26 cellular contexts compared by ENCODE assay signal in the genomic region with DNA sequence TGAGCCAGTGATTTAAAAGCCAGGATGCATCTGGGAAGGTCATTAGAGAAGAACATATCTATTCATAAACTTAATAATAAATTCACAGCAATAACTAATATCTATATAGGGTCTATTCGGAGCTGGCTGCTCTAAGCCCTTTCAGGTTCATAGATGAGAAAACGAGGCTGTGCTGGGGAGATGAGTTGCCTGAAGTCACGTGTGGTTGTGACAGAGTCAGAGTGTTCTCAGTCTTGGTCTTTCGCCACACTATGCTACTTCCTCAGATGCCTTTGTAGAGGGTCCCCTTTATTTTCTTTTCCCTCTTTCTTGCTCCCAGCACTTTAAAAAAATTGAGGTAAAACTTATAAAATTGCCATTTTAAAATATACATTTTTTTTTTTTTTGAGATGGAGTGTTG. TPM values are rescaled to one million over a fixed set of nuclear protein-coding genes. Genes with fewer than 3 reads are reported as not detected.
"Had no signal": no experiment of that assay in that cellular context is flagged by ENCODE, and none has a peak within 500 bp of the region (broad histone marks: within the 10 kb centered on the region; RNA-seq: fewer than 3 reads in every experiment).

No MANE protein-coding gene starts in this region.

- DNase-seq: activated T-cell treated with anti-CD3 and anti-CD28 coated beads, Interleukin-2, amount 50 U/mL, for 24 hours; adrenal gland; brain microvascular endothelial cell; caudate nucleus; dermis blood vessel endothelial cell; effector CD8-positive, alpha-beta T cell; erythroblast; foreskin fibroblast; heart right ventricle; kidney glomerular epithelial cell; left lung; nephron progenitor cell; nucleus accumbens; right lobe of liver; stimulated activated CD4-positive, alpha-beta T cell treated with anti-CD3 and anti-CD28 coated beads, Interleukin-1b, Interleukin-23, amount 100 ng/mL, for 48 hours; stimulated activated naive CD8-positive, alpha-beta T cell treated with anti-CD3 and anti-CD28 coated beads, Interleukin-15, amount 100 ng/mL, for 72 hours; T-helper 9 cell; tibial artery had no signal

- H3K36me3 ChIP-seq: adrenal gland, ascending aorta, brain microvascular endothelial cell, heart right ventricle, left lung, right lobe of liver, tibial artery, vagina had no signal

- H3K27ac Mint-ChIP-seq: activated naive CD8-positive, alpha-beta T cell; activated T-cell treated with anti-CD3 and anti-CD28 coated beads, Interleukin-2, amount 50 U/mL, for 24 hours; activated T-helper 17 cell treated with anti-CD3 and anti-CD28 coated beads, Interleukin-2, amount 50 U/mL, for 72 hours; nephron progenitor cell; stimulated activated effector memory CD8-positive, alpha-beta T cell treated with anti-CD3 and anti-CD28 coated beads, Interleukin-12 subunit alpha, Interleukin-12 subunit beta, amount 100 ng/mL, for 72 hours; stimulated activated naive CD8-positive, alpha-beta T cell treated with anti-CD3 and anti-CD28 coated beads, Interleukin-15, amount 100 ng/mL, for 72 hours; WTC11 had no signal

- H3K27me3 Mint-ChIP-seq: activated naive CD8-positive, alpha-beta T cell had no signal

- ATAC-seq: activated T-helper 17 cell treated with anti-CD3 and anti-CD28 coated beads, Interleukin-2, amount 50 U/mL, for 72 hours; left lung; right lobe of liver; stimulated activated effector memory CD8-positive, alpha-beta T cell treated with anti-CD3 and anti-CD28 coated beads, Interleukin-12 subunit alpha, Interleukin-12 subunit beta, amount 100 ng/mL, for 72 hours; stimulated activated naive CD8-positive, alpha-beta T cell treated with anti-CD3 and anti-CD28 coated beads, Interleukin-15, amount 100 ng/mL, for 72 hours; WTC11 had no signal

- H3K4me1 ChIP-seq: adrenal gland, right lobe of liver had no signal

- H3K36me3 Mint-ChIP-seq: activated naive CD8-positive, alpha-beta T cell; stimulated activated effector memory CD8-positive, alpha-beta T cell treated with anti-CD3 and anti-CD28 coated beads, Interleukin-12 subunit alpha, Interleukin-12 subunit beta, amount 100 ng/mL, for 72 hours; WTC11 had no signal

- H3K9me3 Mint-ChIP-seq: activated T-cell treated with anti-CD3 and anti-CD28 coated beads, Interleukin-2, amount 50 U/mL, for 24 hours; stimulated activated effector memory CD8-positive, alpha-beta T cell treated with anti-CD3 and anti-CD28 coated beads, Interleukin-12 subunit alpha, Interleukin-12 subunit beta, amount 100 ng/mL, for 72 hours; stimulated activated naive CD8-positive, alpha-beta T cell treated with anti-CD3 and anti-CD28 coated beads, Interleukin-15, amount 100 ng/mL, for 72 hours had no signal

- H3K4me3 Mint-ChIP-seq: activated naive CD8-positive, alpha-beta T cell; activated T-cell treated with anti-CD3 and anti-CD28 coated beads, Interleukin-2, amount 50 U/mL, for 24 hours; activated T-helper 17 cell treated with anti-CD3 and anti-CD28 coated beads, Interleukin-2, amount 50 U/mL, for 72 hours; nephron progenitor cell; stimulated activated effector memory CD8-positive, alpha-beta T cell treated with anti-CD3 and anti-CD28 coated beads, Interleukin-12 subunit alpha, Interleukin-12 subunit beta, amount 100 ng/mL, for 72 hours; stimulated activated naive CD8-positive, alpha-beta T cell treated with anti-CD3 and anti-CD28 coated beads, Interleukin-15, amount 100 ng/mL, for 72 hours; WTC11 had no signal

- H3K4me1 Mint-ChIP-seq: stimulated activated naive CD8-positive, alpha-beta T cell treated with anti-CD3 and anti-CD28 coated beads, Interleukin-15, amount 100 ng/mL, for 72 hours had no signal

- H3K9me3 ChIP-seq: adrenal gland, ascending aorta, left lung, right lobe of liver, tibial artery, vagina had no signal

- H3K27me3 ChIP-seq: adrenal gland, ascending aorta, brain microvascular endothelial cell, heart right ventricle, left lung, right lobe of liver, tibial artery, vagina had no signal

- H3K4me3 ChIP-seq: adrenal gland, ascending aorta, heart right ventricle, left lung, right lobe of liver, skin epidermis, tibial artery, vagina had no signal

- H3K27ac ChIP-seq: adrenal gland, ascending aorta, brain microvascular endothelial cell, right lobe of liver, skin epidermis, tibial artery, vagina had no signal

RNA-seq across cellular contexts. Expression of a gene that starts 43.7 kb away (rescaled TPM):
- total RNA-seq: activated T-helper 17 cell treated with anti-CD3 and anti-CD28 coated beads, Interleukin-2, amount 50 U/mL, for 72 hours; dermis blood vessel endothelial cell; lung microvascular endothelial cell; WTC11 had no signal
